In the genomic region with DNA sequence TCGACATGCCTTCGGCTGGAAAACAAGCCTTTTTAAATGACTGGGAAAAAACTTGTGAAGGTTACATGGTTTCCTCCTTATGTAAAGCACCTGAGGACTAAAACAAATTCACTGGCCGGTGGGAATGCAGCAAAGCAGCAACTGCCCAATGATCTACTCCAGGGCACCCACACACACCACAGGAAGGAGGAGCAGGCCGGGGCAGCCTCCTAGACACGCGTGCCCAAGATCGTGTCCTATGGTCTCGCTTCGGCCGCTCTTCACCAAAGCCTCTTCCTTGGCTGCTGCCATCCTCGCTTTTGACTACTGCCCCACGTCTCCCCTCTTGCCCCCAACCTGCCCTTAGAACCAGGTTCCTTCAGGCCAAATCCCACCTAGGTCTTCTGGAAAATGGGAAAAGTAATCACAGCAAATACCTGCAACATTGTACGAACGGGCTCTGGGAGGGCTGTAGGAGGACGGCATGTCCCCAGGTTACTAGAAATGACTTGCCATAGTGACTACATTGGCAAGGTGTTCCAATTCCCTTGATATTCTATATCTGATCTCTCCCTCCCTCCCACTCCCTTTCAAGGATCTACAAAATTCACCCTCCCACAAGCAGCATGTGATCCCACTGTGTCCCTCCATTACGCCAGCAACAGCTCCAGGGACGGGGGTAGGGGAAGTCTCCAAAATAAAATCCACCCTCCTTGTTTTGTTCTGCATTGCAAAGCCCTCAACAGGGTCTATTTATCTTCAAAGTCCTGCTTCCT, we compare ENCODE assay signal across 8 cellular contexts.
DNase-seq lines count a peak whose midpoint lies in the region; ATAC-seq and TF ChIP-seq lines count a peak whose summit lies in the region.

No MANE protein-coding gene starts in this region.

- peaks cover 94% of the 10 kb centered on the region for H3K4me1 Mint-ChIP-seq in nephron progenitor cell

- intact Hi-C loops in heart left ventricle (cut with DNase I) (no loop called here), left cardiac atrium (cut with DNase I) (no loop called here), colonic mucosa (cut with DNase I) (no loop called here)

- H3K4me3 ChIP-seq in heart left ventricle (no peak overlapping the region), colonic mucosa (no peak overlapping the region), urinary bladder (ENCODE audit: low read depth, low read length) (no peak overlapping the region)

- H3K9me3 ChIP-seq in heart left ventricle (no peaks in the 10 kb centered on the region), colonic mucosa (no peaks in the 10 kb centered on the region)

- H3K36me3 ChIP-seq in heart left ventricle (peaks cover 0 to 7% (median under 1%) of the 10 kb centered on the region in 9 donors), colonic mucosa (no peaks in the 10 kb centered on the region), urinary bladder (ENCODE audit: insufficient read depth) (no peaks in the 10 kb centered on the region)

- no peak overlapping the region for H3K4me3 Mint-ChIP-seq in nephron progenitor cell

- 80 to 84% (median 83%) methylated on average over 17 of the region's 17 CpGs for WGBS in heart left ventricle, 4 donors
- 72% methylated on average over 17 of the region's 17 CpGs for WGBS in urinary bladder

- no peaks in the 10 kb centered on the region for H3K27me3 ChIP-seq in heart left ventricle
- no peaks in the 10 kb centered on the region for H3K27me3 ChIP-seq in colonic mucosa

- ATAC-seq in heart left ventricle (no peak), left cardiac atrium (no peak), GM21423 (IDR thresholded peaks at IDR 0.05; ENCODE audit: unreplicated experiment) (no peak), GM18868 (IDR thresholded peaks at IDR 0.05; ENCODE audit: unreplicated experiment) (no peak)

- H3K27ac ChIP-seq in heart left ventricle (peak overlapping the region; percentile 76 to 93 (median 90)), colonic mucosa (peak overlapping the region; percentile 75), urinary bladder (ENCODE audit: low read depth) (peak overlapping the region; percentile 66)

- peaks cover 11% of the 10 kb centered on the region for H3K36me3 Mint-ChIP-seq in nephron progenitor cell (ENCODE audit: low read depth)

- H3K9me3 Mint-ChIP-seq in nephron progenitor cell, result no peaks in the 10 kb centered on the region

- H3K4me1 ChIP-seq in heart left ventricle, result peaks cover 15 to 100% (median 90%) of the 10 kb centered on the region in 12 donors
- peaks cover 13% of the 10 kb centered on the region for H3K4me1 ChIP-seq in colonic mucosa
- H3K4me1 ChIP-seq in urinary bladder (ENCODE audit: insufficient read depth), result no peaks in the 10 kb centered on the region

- peak in 2 of 5 donors; percentile 35 to 63 for DNase-seq in heart left ventricle
- DNase-seq in left cardiac atrium, result no peak
- no peak for DNase-seq in colonic mucosa
- no peak for DNase-seq in nephron progenitor cell
- no peak for DNase-seq in SIG-M5 (lab: John Stamatoyannopoulos, UW)

- TF ChIP-seq POLR2A in heart left ventricle (IDR thresholded peaks at IDR 0.05), result no peak

- H3K27me3 Mint-ChIP-seq in nephron progenitor cell (ENCODE audit: low read depth, poor library complexity), result no peaks in the 10 kb centered on the region

- TF ChIP-seq CTCF in heart left ventricle (IDR thresholded peaks at IDR 0.05), result no peak
- TF ChIP-seq CTCF in colonic mucosa (IDR thresholded peaks at IDR 0.05), result no peak
- TF ChIP-seq CTCF in nephron progenitor cell (IDR thresholded peaks at IDR 0.05), result no peak

- peak overlapping the region in 1 of 2 donors; percentile 16 for H3K9ac ChIP-seq in colonic mucosa (ENCODE audit: low read depth in 2 of 2, low read length in 2 of 2)

- peak overlapping the region; percentile 44 for H3K27ac Mint-ChIP-seq in nephron progenitor cell
